Comparison of ENCODE assay signal across 8 cellular contexts in genomic region chr12:118377891-118378470, GRCh38.
DNase-seq lines count a peak whose midpoint lies in the region; ATAC-seq and TF ChIP-seq lines count a peak whose summit lies in the region.

No MANE protein-coding gene starts in this region.

- ATAC-seq in GM18505 (IDR thresholded peaks at IDR 0.05; ENCODE audit: unreplicated experiment), result no peak

- DNase-seq in NCI-H187 (lab: John Stamatoyannopoulos, UW) (peak; percentile 19 to 53), NCI-H187 treated with DMSO at 0.1 percent for 48 hours (lab: John Stamatoyannopoulos, UW) (no peak), NCI-H2029 treated with DMSO at 0.1 percent for 48 hours (lab: John Stamatoyannopoulos, UW) (peak; percentile 42), cardiac fibroblast (ENCODE audit: low read depth in 2 of 2) (peak; percentile 66 to 72), islet precursor cell (peak; percentile 73)
- peak; percentile 76 for DNase-seq in stimulated activated CD4-positive, alpha-beta T cell treated with anti-CD3 and anti-CD28 coated beads, Interleukin-15, amount 100 ng/mL, for 24 hours

- H3K27ac ChIP-seq in VCaP, result peak overlapping the region; percentile 95

- peak; percentile 93 for TF ChIP-seq CTCF in VCaP (conservative IDR thresholded peaks at IDR 0.05)
- TF ChIP-seq CTCF in cardiac fibroblast (IDR thresholded peaks at IDR 0.05; ENCODE audit: low read depth, low read length), result peak; percentile 81

- TF ChIP-seq POLR2A in GM18505 (IDR thresholded peaks at IDR 0.05; ENCODE audit: borderline replicate concordance, extremely low read depth, insufficient read depth, insufficient read length), result no peak

- H3K4me3 ChIP-seq in cardiac fibroblast (replicated peaks in 1 of 2; ENCODE audit: low read depth in 2 of 2, low read length in 2 of 2), result peak overlapping the region; percentile 84 to 86
